Comparison of ENCODE assay signal across 8 cellular contexts in genomic region chr2:27049422-27050280, GRCh38. TPM values are rescaled to one million over a fixed set of nuclear protein-coding genes. Genes with fewer than 3 reads are reported as not detected.
A peak's percentile ranks its signal among the peaks of the same experiment; 100 is the strongest.
DNase-seq lines count a peak whose midpoint lies in the region; ATAC-seq and TF ChIP-seq lines count a peak whose summit lies in the region.

No MANE protein-coding gene starts in this region.

- H3K36me3 ChIP-seq in brain microvascular endothelial cell (replicated peaks), result peaks cover 3% of the 10 kb centered on the region

- H3K27ac Mint-ChIP-seq in T-cell, result peak overlapping the region; percentile 99

- peak overlapping the region; percentile 86 for H3K4me3 ChIP-seq in brain microvascular endothelial cell (ENCODE audit: low read depth, low read length)

- H3K27me3 Mint-ChIP-seq in T-cell, result peaks cover 9 to 10% of the 10 kb centered on the region in 2 donors

- no peak for TF ChIP-seq CTCF in brain microvascular endothelial cell (IDR thresholded peaks at IDR 0.05; ENCODE audit: low read depth, low read length, missing control alignments)

- intact Hi-C loops in left colon (cut with DNase I, micrococcal nuclease), result no loop called here

- peak overlapping the region; percentile 22 for H3K27ac ChIP-seq in brain microvascular endothelial cell

- in situ Hi-C loops in brain microvascular endothelial cell (cut with HindIII; ENCODE audit: low pct_ligation_motif_present, low sequenced_read_pairs), result no loop called here

- H3K9me3 Mint-ChIP-seq in T-cell, result no peaks in the 10 kb centered on the region

- POLR2A ChIA-PET in T-cell (lab: Charles Lee), result interaction anchor here in 1 of 2 donors (0.6 to 2.1 kb wide), 3 partner anchors 20 to 75 kb away, joined by 3 to 12 read pairs (median 6); partner anchors contain the start of gene OST4

- DNase-seq in T-cell, result peak in 32 of 34 experiments; percentile 23 to 64 (median 51)
- no peak for DNase-seq in brain microvascular endothelial cell
- peak; percentile 46 to 71 for DNase-seq in left colon
- peak; percentile 55 to 63 for DNase-seq in stimulated activated CD4-positive, alpha-beta T cell treated with anti-CD3 and anti-CD28 coated beads, Interleukin-4, amount 100 ng/mL, for 48 hours (ENCODE audit: low read depth in 2 of 2)
- no peak for DNase-seq in NCI-H1105 treated with DMSO at 0.1 percent for 48 hours (lab: John Stamatoyannopoulos, UW)
- DNase-seq in RPMI8226, result no peak

- H3K4me3 Mint-ChIP-seq in T-cell, result peak overlapping the region; percentile 90 to 97 (median 93)

- ATAC-seq in GM18502 (IDR thresholded peaks at IDR 0.05; ENCODE audit: poor library complexity, unreplicated experiment) (peak; percentile 33), HG02852 (IDR thresholded peaks at IDR 0.05; ENCODE audit: unreplicated experiment) (peak; percentile 21), T-cell (replicated peaks in 1 of 4) (peak; percentile 4 to 28 (median 22)), left colon (peak; percentile 36)

- CTCF ChIA-PET in T-cell (lab: Charles Lee), result interaction anchor here (1.0 to 1.7 kb wide), 5 partner anchors 18 to 80 kb away, joined by 3 to 8 read pairs (median 4); partner anchors contain the start of gene KHK (in 1 of the 2)

- no peaks in the 10 kb centered on the region for H3K27me3 ChIP-seq in brain microvascular endothelial cell (replicated peaks)

- H3K36me3 Mint-ChIP-seq in T-cell, result peaks cover 5% of the 10 kb centered on the region

- peaks cover 18 to 36% (median 20%) of the 10 kb centered on the region in 3 donors for H3K4me1 Mint-ChIP-seq in T-cell

RNA-seq across cellular contexts. Expression of gene AGBL5, which starts 1.8 kb away (rescaled TPM):
- 10 to 100 TPM in 3 of 5 donors, 1 to 10 TPM in 2; 9.5 to 13.3 (median 11.2) TPM for total RNA-seq in T-cell
- total RNA-seq in left colon, result 10 to 100 TPM; 14.7 to 16.1 TPM

RNA-seq across cellular contexts. Expression of gene TMEM214, which starts 16.9 kb away (rescaled TPM):
- 10 to 100 TPM; 37.6 to 84.5 (median 71.6) TPM for total RNA-seq in T-cell
- 10 to 100 TPM; 70.2 to 89.7 TPM for total RNA-seq in left colon

RNA-seq across cellular contexts. Expression of gene OST4, which starts 21.8 kb away (rescaled TPM):
- 100 to 1,000 TPM; 217 to 292 (median 236) TPM for total RNA-seq in T-cell
- total RNA-seq in left colon, result 100 to 1,000 TPM; 243 to 278 TPM

RNA-seq across cellular contexts. Expression of gene EMILIN1, which starts 28.8 kb away (rescaled TPM):
- total RNA-seq in T-cell (1 to 10 TPM in 1 of 5 donors, under 1 TPM in 4; 0.28 to 1.1 (median 0.85) TPM), left colon (10 to 100 TPM in 1 of 2 donors, 1 to 10 TPM in 1; 8.4 to 41.6 TPM)

RNA-seq across cellular contexts. Expression of gene KHK, which starts 36.9 kb away (rescaled TPM):
- total RNA-seq in T-cell (1 to 10 TPM; 3.7 to 9.1 (median 6.7) TPM), left colon (10 to 100 TPM in 1 of 2 donors, 1 to 10 TPM in 1; 8.8 to 13.4 TPM)

Comparison
In these comparisons a context has a peak if more than half of its experiments do, and no peak if none do; other contexts are left out.
1. DNase-seq: peak in T-cell (32 of 34), left colon (2 of 2) and stimulated activated CD4-positive, alpha-beta T cell treated with anti-CD3 and anti-CD28 coated beads, Interleukin-4, amount 100 ng/mL, for 48 hours (2 of 2); none in brain microvascular endothelial cell (single experiment), NCI-H1105 treated with DMSO at 0.1 percent for 48 hours (single experiment) and RPMI8226 (single experiment).
2. Peak in every context shown above with its lines, with median percentiles within 50 percentile points of each other: ATAC-seq.